ENCODE assay signal across 32 cellular contexts in the genomic region with DNA sequence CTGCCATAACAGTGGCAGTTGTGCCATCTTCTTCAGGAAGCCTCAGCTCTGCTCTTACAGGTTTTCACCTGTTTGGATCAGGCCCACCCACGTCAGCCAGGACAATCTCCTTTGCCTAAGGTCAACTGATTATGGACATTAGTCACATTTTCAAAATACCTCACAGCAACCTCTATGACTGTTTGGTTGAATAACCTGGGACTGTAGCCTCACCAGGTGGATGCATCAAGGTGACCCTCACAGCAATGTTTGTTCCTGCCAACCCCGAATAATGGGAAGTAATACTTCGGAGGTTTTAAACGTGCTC. TPM values are rescaled to one million over a fixed set of nuclear protein-coding genes. Genes with fewer than 3 reads are reported as not detected.
"Had no signal": no experiment of that assay in that cellular context is flagged by ENCODE, and none has a peak within 500 bp of the region (broad histone marks: within the 10 kb centered on the region; RNA-seq: fewer than 3 reads in every experiment).

No MANE protein-coding gene starts in this region.

- H3K36me3 Mint-ChIP-seq: activated naive CD8-positive, alpha-beta T cell; WTC11 had no signal

- H3K4me3 ChIP-seq: esophagus squamous epithelium, gastroesophageal sphincter, heart right ventricle had no signal

- H3K27ac ChIP-seq: brain microvascular endothelial cell, esophagus squamous epithelium, gastroesophageal sphincter, heart right ventricle had no signal

- H3K27ac Mint-ChIP-seq: activated CD4-positive, alpha-beta memory T cell treated with anti-CD3 and anti-CD28 coated beads, Interleukin-2, amount 10 ng/mL, durations not matched to agents 7 days and 5 days; activated CD4-positive, alpha-beta T cell treated with anti-CD3 and anti-CD28 coated beads, Interleukin-2, amount 10 ng/mL, durations not matched to agents 7 days and 5 days; activated naive CD8-positive, alpha-beta T cell; activated T-helper 17 cell treated with anti-CD3 and anti-CD28 coated beads, Interleukin-2, amount 50 U/mL, for 72 hours; effector memory CD8-positive, alpha-beta T cell; WTC11 had no signal

- ATAC-seq: activated T-cell treated with anti-CD3 and anti-CD28 coated beads, Interleukin-2, amount 50 U/mL, for 4 hours; activated T-helper 17 cell treated with anti-CD3 and anti-CD28 coated beads, Interleukin-2, amount 50 U/mL, for 72 hours; effector memory CD8-positive, alpha-beta T cell; gastroesophageal sphincter; heart right ventricle; WTC11 had no signal

- H3K27me3 ChIP-seq: brain microvascular endothelial cell had no signal

- H3K4me1 ChIP-seq: esophagus squamous epithelium, gastroesophageal sphincter, heart right ventricle had no signal

- H3K4me1 Mint-ChIP-seq: activated T-helper 17 cell treated with anti-CD3 and anti-CD28 coated beads, Interleukin-2, amount 50 U/mL, for 72 hours; central memory CD8-positive, alpha-beta T cell; WTC11 had no signal

- H3K4me3 Mint-ChIP-seq: activated CD4-positive, alpha-beta memory T cell treated with anti-CD3 and anti-CD28 coated beads, Interleukin-2, amount 10 ng/mL, durations not matched to agents 7 days and 5 days; activated CD4-positive, alpha-beta T cell treated with anti-CD3 and anti-CD28 coated beads, Interleukin-2, amount 10 ng/mL, durations not matched to agents 7 days and 5 days; activated naive CD8-positive, alpha-beta T cell; activated T-cell treated with anti-CD3 and anti-CD28 coated beads, Interleukin-2, amount 50 U/mL, for 4 hours; activated T-helper 17 cell treated with anti-CD3 and anti-CD28 coated beads, Interleukin-2, amount 50 U/mL, for 72 hours; central memory CD8-positive, alpha-beta T cell; effector memory CD8-positive, alpha-beta T cell; WTC11 had no signal

- H3K9me3 Mint-ChIP-seq: activated CD4-positive, alpha-beta memory T cell treated with anti-CD3 and anti-CD28 coated beads, Interleukin-2, amount 10 ng/mL, durations not matched to agents 7 days and 5 days; activated CD4-positive, alpha-beta T cell treated with anti-CD3 and anti-CD28 coated beads, Interleukin-2, amount 10 ng/mL, durations not matched to agents 7 days and 5 days; activated T-cell treated with anti-CD3 and anti-CD28 coated beads, Interleukin-2, amount 50 U/mL, for 4 hours; activated T-helper 17 cell treated with anti-CD3 and anti-CD28 coated beads, Interleukin-2, amount 50 U/mL, for 72 hours; central memory CD8-positive, alpha-beta T cell; effector memory CD8-positive, alpha-beta T cell; WTC11 had no signal

- DNase-seq: activated CD4-positive, alpha-beta memory T cell treated with anti-CD3 and anti-CD28 coated beads, Interleukin-2, amount 10 ng/mL, durations not matched to agents 7 days and 5 days; activated CD4-positive, alpha-beta T cell treated with anti-CD3 and anti-CD28 coated beads for 1 hour; activated CD4-positive, alpha-beta T cell treated with anti-CD3 and anti-CD28 coated beads for 4 hours; activated CD4-positive, alpha-beta T cell treated with anti-CD3 and anti-CD28 coated beads, Interleukin-2, amount 10 ng/mL, durations not matched to agents 7 days and 5 days; activated CD4-positive, alpha-beta T cell treated with anti-CD3 and anti-CD28 coated beads, Interleukin-2, amount 50 U/mL, for 4 hours; activated effector memory CD4-positive, alpha-beta T cell treated with Interleukin-2 at 50 U/mL for 16 hours; activated gamma-delta T cell treated with Interleukin-2 at 50 U/mL for 16 hours; activated naive CD4-positive, alpha-beta T cell treated with anti-CD3 and anti-CD28 coated beads, Interleukin-2, amount 50 U/mL, for 16 hours; activated naive CD4-positive, alpha-beta T cell treated with Interleukin-2 at 50 U/mL for 16 hours; activated T-cell treated with anti-CD3 and anti-CD28 coated beads, Interleukin-2, amount 50 U/mL, for 4 hours; amniotic stem cell; anterior cingulate cortex; brain microvascular endothelial cell; cortex of kidney; dermis blood vessel endothelial cell; effector CD4-positive, alpha-beta T cell; effector memory CD8-positive, alpha-beta T cell; esophagus squamous epithelium; foreskin melanocyte; heart right ventricle; T-helper 2 cell had no signal

- H3K9me3 ChIP-seq: esophagus squamous epithelium, gastroesophageal sphincter, heart right ventricle had no signal

- FAIRE-seq: astrocyte, bronchial epithelial cell had no signal

- H3K36me3 ChIP-seq: brain microvascular endothelial cell, esophagus squamous epithelium, gastroesophageal sphincter, heart right ventricle had no signal

RNA-seq across cellular contexts. Expression of a gene that starts 17.2 kb away (rescaled TPM):
- total RNA-seq: astrocyte, cardiac septum, dermis blood vessel endothelial cell, fibroblast of lung, fibroblast of villous mesenchyme, glomerular endothelial cell, heart right ventricle had no signal
- polyA plus RNA-seq: fibroblast of lung, heart right ventricle had no signal
